1 cellular context compared by ENCODE assay signal in the genomic region with DNA sequence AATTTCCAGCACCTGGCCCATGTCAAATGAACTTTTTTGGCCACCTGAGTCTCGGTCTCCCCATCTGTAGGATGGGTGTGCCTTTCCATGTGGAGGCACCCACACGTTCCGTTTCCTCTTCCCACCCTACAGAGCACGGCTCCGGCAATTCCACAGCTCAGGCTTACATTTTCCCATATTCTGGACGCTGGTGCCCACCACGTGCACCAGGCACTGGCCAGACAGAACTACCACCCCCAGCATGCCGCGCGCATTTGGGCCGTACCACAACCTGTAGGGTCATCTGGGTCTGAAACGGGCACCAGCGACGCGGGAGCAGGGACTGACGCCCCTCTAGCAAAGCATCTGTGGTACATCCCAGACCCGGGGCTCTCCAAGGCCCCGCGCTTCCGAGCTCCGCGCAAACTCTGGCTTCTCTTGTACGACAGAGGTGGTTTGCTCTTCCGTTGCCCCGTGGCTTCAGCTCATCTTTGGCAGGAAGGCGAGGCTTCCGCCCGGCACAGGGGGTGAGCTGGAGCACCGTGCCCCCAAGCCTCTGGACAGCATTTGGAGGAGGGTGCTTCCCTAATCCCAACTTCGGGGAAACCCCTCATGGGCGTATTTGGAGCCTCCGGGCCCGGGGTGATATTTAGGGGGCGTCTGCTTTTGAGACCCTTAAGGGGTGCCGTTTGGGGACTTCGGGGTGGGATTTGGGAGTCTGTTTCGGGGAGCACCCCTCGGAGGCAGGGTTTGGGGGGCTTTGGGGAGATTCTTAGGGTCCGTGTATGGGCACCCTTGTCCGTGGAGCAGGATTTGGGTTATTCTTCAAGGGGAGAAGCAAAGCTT.
A peak's percentile ranks its signal among the peaks of the same experiment; 100 is the strongest.
TF ChIP-seq lines count a peak whose summit lies in the region.

No MANE protein-coding gene starts in this region.

TF ChIP-seq in HepG2, 621 proteins besides CTCF, POLR2A, EP300 and RAD21 (continued from another document and continues in another):
- TF ChIP-seq, protein P1, sequence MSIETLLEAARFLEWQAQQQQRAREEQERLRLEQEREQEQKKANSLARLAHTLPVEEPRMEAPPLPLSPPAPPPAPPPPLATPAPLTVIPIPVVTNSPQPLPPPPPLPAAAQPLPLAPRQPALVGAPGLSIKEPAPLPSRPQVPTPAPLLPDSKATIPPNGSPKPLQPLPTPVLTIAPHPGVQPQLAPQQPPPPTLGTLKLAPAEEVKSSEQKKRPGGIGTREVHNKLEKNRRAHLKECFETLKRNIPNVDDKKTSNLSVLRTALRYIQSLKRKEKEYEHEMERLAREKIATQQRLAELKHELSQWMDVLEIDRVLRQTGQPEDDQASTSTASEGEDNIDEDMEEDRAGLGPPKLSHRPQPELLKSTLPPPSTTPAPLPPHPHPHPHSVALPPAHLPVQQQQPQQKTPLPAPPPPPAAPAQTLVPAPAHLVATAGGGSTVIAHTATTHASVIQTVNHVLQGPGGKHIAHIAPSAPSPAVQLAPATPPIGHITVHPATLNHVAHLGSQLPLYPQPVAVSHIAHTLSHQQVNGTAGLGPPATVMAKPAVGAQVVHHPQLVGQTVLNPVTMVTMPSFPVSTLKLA (IDR thresholded peaks at IDR 0.05): peak; percentile 66; the same call in 1 of the 2 replicates
- TF ChIP-seq, protein P2, sequence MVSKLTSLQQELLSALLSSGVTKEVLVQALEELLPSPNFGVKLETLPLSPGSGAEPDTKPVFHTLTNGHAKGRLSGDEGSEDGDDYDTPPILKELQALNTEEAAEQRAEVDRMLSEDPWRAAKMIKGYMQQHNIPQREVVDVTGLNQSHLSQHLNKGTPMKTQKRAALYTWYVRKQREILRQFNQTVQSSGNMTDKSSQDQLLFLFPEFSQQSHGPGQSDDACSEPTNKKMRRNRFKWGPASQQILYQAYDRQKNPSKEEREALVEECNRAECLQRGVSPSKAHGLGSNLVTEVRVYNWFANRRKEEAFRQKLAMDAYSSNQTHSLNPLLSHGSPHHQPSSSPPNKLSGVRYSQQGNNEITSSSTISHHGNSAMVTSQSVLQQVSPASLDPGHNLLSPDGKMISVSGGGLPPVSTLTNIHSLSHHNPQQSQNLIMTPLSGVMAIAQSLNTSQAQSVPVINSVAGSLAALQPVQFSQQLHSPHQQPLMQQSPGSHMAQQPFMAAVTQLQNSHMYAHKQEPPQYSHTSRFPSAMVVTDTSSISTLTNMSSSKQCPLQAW (CRISPR knock-in tag; IDR thresholded peaks at IDR 0.05): no peak
- TF ChIP-seq NFE2L2 (IDR thresholded peaks at IDR 0.05; ENCODE audit: low read length): no peak
- no peak for TF ChIP-seq HES4 (CRISPR knock-in tag; IDR thresholded peaks at IDR 0.05; ENCODE audit: borderline replicate concordance)
- TF ChIP-seq ZMAT3 (CRISPR knock-in tag; conservative IDR thresholded peaks at IDR 0.05): no peak
- TF ChIP-seq, protein P3, sequence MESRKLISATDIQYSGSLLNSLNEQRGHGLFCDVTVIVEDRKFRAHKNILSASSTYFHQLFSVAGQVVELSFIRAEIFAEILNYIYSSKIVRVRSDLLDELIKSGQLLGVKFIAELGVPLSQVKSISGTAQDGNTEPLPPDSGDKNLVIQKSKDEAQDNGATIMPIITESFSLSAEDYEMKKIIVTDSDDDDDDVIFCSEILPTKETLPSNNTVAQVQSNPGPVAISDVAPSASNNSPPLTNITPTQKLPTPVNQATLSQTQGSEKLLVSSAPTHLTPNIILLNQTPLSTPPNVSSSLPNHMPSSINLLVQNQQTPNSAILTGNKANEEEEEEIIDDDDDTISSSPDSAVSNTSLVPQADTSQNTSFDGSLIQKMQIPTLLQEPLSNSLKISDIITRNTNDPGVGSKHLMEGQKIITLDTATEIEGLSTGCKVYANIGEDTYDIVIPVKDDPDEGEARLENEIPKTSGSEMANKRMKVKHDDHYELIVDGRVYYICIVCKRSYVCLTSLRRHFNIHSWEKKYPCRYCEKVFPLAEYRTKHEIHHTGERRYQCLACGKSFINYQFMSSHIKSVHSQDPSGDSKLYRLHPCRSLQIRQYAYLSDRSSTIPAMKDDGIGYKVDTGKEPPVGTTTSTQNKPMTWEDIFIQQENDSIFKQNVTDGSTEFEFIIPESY (CRISPR knock-in tag; IDR thresholded peaks at IDR 0.05): 0 out of 2 replicates have a peak, but pooled peaks have one; percentile 15
- peak; percentile 59; the same call in 1 of the 2 replicates for TF ChIP-seq YEATS4 (CRISPR knock-in tag; IDR thresholded peaks at IDR 0.05; ENCODE audit: borderline replicate concordance)
- no peak for TF ChIP-seq HDAC6 (IDR thresholded peaks at IDR 0.05; ENCODE audit: low read depth, low read length)
- TF ChIP-seq, protein P4, sequence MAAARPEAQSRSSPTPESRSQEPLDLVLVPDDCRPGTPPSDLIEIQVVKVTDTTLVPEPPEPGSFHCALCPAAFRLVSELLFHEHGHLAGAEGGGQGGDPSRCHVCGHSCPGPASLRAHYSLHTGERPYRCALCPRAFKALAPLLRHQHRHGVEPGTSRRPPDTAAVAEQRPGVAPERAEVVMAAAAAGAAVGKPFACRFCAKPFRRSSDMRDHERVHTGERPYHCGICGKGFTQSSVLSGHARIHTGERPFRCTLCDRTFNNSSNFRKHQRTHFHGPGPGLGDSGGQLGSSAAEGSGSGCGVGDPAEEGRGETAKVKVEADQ (CRISPR knock-in tag; IDR thresholded peaks at IDR 0.05; ENCODE audit: borderline replicate concordance): no peak
- no peak for TF ChIP-seq ZFP36L2 (CRISPR knock-in tag; IDR thresholded peaks at IDR 0.05)
- no peak for TF ChIP-seq ZNF260 (CRISPR knock-in tag; IDR thresholded peaks at IDR 0.05; ENCODE audit: borderline replicate concordance, low read depth)
- TF ChIP-seq BCL6 (CRISPR knock-in tag; IDR thresholded peaks at IDR 0.05): 0 out of 2 replicates have a peak, but pooled peaks have one; percentile 13
- peak; percentile 73 for TF ChIP-seq TAF1 (CRISPR knock-in tag; IDR thresholded peaks at IDR 0.05)
- no peak for TF ChIP-seq ZNF558 (CRISPR knock-in tag; IDR thresholded peaks at IDR 0.05; ENCODE audit: borderline replicate concordance)
- TF ChIP-seq ARNT (IDR thresholded peaks at IDR 0.05): no peak
- TF ChIP-seq ZNF256 (CRISPR knock-in tag; conservative IDR thresholded peaks at IDR 0.05): 0 out of 2 replicates have a peak, but pooled peaks have one; percentile 30
- no peak for TF ChIP-seq SP1 (IDR thresholded peaks at IDR 0.05)
- TF ChIP-seq SP1 (CRISPR knock-in tag; IDR thresholded peaks at IDR 0.05): no peak; the same call in 1 of the 2 replicates
- TF ChIP-seq, protein P5, sequence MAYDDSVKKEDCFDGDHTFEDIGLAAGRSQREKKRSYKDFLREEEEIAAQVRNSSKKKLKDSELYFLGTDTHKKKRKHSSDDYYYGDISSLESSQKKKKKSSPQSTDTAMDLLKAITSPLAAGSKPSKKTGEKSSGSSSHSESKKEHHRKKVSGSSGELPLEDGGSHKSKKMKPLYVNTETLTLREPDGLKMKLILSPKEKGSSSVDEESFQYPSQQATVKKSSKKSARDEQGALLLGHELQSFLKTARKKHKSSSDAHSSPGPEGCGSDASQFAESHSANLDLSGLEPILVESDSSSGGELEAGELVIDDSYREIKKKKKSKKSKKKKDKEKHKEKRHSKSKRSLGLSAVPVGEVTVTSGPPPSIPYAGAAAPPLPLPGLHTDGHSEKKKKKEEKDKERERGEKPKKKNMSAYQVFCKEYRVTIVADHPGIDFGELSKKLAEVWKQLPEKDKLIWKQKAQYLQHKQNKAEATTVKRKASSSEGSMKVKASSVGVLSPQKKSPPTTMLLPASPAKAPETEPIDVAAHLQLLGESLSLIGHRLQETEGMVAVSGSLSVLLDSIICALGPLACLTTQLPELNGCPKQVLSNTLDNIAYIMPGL (CRISPR knock-in tag; IDR thresholded peaks at IDR 0.05; ENCODE audit: borderline replicate concordance in 1 of 2, low read depth in 1 of 2): peak; percentile 59 to 66; a peak in 3 of 4 replicates
- TF ChIP-seq NRL (CRISPR knock-in tag; IDR thresholded peaks at IDR 0.05; ENCODE audit: borderline replicate concordance): no peak
- TF ChIP-seq, protein P6, sequence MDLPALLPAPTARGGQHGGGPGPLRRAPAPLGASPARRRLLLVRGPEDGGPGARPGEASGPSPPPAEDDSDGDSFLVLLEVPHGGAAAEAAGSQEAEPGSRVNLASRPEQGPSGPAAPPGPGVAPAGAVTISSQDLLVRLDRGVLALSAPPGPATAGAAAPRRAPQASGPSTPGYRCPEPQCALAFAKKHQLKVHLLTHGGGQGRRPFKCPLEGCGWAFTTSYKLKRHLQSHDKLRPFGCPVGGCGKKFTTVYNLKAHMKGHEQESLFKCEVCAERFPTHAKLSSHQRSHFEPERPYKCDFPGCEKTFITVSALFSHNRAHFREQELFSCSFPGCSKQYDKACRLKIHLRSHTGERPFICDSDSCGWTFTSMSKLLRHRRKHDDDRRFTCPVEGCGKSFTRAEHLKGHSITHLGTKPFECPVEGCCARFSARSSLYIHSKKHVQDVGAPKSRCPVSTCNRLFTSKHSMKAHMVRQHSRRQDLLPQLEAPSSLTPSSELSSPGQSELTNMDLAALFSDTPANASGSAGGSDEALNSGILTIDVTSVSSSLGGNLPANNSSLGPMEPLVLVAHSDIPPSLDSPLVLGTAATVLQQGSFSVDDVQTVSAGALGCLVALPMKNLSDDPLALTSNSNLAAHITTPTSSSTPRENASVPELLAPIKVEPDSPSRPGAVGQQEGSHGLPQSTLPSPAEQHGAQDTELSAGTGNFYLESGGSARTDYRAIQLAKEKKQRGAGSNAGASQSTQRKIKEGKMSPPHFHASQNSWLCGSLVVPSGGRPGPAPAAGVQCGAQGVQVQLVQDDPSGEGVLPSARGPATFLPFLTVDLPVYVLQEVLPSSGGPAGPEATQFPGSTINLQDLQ (CRISPR knock-in tag; IDR thresholded peaks at IDR 0.05): no peak
- TF ChIP-seq KLF15 (CRISPR knock-in tag; IDR thresholded peaks at IDR 0.05; ENCODE audit: borderline replicate concordance): no peak
- 0 out of 2 replicates have a peak, but pooled peaks have one; percentile 36 for TF ChIP-seq SP4 (CRISPR knock-in tag; IDR thresholded peaks at IDR 0.05)
- TF ChIP-seq MED1 (CRISPR knock-in tag; IDR thresholded peaks at IDR 0.05): peak; percentile 48
- no peak for TF ChIP-seq ADNP (CRISPR knock-in tag; IDR thresholded peaks at IDR 0.05)
- TF ChIP-seq MAZ (IDR thresholded peaks at IDR 0.05; ENCODE audit: borderline replicate concordance, low read depth, low read length): no peak
- TF ChIP-seq MAZ (CRISPR knock-in tag; IDR thresholded peaks at IDR 0.05; ENCODE audit: low read depth): 0 out of 2 replicates have a peak, but pooled peaks have one; percentile 16
- TF ChIP-seq, protein P7, sequence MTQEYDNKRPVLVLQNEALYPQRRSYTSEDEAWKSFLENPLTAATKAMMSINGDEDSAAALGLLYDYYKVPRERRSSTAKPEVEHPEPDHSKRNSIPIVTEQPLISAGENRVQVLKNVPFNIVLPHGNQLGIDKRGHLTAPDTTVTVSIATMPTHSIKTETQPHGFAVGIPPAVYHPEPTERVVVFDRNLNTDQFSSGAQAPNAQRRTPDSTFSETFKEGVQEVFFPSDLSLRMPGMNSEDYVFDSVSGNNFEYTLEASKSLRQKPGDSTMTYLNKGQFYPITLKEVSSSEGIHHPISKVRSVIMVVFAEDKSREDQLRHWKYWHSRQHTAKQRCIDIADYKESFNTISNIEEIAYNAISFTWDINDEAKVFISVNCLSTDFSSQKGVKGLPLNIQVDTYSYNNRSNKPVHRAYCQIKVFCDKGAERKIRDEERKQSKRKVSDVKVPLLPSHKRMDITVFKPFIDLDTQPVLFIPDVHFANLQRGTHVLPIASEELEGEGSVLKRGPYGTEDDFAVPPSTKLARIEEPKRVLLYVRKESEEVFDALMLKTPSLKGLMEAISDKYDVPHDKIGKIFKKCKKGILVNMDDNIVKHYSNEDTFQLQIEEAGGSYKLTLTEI (CRISPR knock-in tag; conservative IDR thresholded peaks at IDR 0.05): no peak
- TF ChIP-seq ZFX (CRISPR knock-in tag; IDR thresholded peaks at IDR 0.05; ENCODE audit: low read depth): peak; percentile 59; the same call in 1 of the 2 replicates
- TF ChIP-seq RXRA (CRISPR knock-in tag; IDR thresholded peaks at IDR 0.05): no peak
- TF ChIP-seq, protein P8, sequence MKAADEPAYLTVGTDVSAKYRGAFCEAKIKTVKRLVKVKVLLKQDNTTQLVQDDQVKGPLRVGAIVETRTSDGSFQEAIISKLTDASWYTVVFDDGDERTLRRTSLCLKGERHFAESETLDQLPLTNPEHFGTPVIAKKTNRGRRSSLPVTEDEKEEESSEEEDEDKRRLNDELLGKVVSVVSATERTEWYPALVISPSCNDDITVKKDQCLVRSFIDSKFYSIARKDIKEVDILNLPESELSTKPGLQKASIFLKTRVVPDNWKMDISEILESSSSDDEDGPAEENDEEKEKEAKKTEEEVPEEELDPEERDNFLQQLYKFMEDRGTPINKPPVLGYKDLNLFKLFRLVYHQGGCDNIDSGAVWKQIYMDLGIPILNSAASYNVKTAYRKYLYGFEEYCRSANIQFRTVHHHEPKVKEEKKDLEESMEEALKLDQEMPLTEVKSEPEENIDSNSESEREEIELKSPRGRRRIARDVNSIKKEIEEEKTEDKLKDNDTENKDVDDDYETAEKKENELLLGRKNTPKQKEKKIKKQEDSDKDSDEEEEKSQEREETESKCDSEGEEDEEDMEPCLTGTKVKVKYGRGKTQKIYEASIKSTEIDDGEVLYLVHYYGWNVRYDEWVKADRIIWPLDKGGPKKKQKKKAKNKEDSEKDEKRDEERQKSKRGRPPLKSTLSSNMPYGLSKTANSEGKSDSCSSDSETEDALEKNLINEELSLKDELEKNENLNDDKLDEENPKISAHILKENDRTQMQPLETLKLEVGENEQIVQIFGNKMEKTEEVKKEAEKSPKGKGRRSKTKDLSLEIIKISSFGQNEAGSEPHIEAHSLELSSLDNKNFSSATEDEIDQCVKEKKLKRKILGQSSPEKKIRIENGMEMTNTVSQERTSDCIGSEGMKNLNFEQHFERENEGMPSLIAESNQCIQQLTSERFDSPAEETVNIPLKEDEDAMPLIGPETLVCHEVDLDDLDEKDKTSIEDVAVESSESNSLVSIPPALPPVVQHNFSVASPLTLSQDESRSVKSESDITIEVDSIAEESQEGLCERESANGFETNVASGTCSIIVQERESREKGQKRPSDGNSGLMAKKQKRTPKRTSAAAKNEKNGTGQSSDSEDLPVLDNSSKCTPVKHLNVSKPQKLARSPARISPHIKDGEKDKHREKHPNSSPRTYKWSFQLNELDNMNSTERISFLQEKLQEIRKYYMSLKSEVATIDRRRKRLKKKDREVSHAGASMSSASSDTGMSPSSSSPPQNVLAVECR (CRISPR knock-in tag; IDR thresholded peaks at IDR 0.05; ENCODE audit: borderline replicate concordance): peak; percentile 78; the same call in 1 of the 2 replicates
- TF ChIP-seq, protein P9, sequence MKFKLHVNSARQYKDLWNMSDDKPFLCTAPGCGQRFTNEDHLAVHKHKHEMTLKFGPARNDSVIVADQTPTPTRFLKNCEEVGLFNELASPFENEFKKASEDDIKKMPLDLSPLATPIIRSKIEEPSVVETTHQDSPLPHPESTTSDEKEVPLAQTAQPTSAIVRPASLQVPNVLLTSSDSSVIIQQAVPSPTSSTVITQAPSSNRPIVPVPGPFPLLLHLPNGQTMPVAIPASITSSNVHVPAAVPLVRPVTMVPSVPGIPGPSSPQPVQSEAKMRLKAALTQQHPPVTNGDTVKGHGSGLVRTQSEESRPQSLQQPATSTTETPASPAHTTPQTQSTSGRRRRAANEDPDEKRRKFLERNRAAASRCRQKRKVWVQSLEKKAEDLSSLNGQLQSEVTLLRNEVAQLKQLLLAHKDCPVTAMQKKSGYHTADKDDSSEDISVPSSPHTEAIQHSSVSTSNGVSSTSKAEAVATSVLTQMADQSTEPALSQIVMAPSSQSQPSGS (CRISPR knock-in tag; IDR thresholded peaks at IDR 0.05): peak; percentile 16; the same call in 1 of the 2 replicates
- TF ChIP-seq, protein P10, sequence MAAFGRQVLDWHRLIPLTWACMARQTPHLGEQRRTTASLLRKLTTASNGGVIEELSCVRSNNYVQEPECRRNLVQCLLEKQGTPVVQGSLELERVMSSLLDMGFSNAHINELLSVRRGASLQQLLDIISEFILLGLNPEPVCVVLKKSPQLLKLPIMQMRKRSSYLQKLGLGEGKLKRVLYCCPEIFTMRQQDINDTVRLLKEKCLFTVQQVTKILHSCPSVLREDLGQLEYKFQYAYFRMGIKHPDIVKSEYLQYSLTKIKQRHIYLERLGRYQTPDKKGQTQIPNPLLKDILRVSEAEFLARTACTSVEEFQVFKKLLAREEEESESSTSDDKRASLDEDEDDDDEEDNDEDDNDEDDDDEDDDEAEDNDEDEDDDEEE (CRISPR knock-in tag; IDR thresholded peaks at IDR 0.05): no peak
- no peak for TF ChIP-seq NR2F2 (IDR thresholded peaks at IDR 0.05; ENCODE audit: borderline replicate concordance, low read depth)
